ENCODE assay signal across 1 cellular context in genomic region chr2:190880374-190881073, GRCh38.
TF ChIP-seq lines count a peak whose summit lies in the region.

GLS (plus strand) TSS chr2:190880821; CDS start chr2:190881085, 264 bp downstream.

TF ChIP-seq in HepG2, 621 proteins besides CTCF, POLR2A, EP300 and RAD21 (continued from another document and continues in another):
- TF ChIP-seq, protein P1, sequence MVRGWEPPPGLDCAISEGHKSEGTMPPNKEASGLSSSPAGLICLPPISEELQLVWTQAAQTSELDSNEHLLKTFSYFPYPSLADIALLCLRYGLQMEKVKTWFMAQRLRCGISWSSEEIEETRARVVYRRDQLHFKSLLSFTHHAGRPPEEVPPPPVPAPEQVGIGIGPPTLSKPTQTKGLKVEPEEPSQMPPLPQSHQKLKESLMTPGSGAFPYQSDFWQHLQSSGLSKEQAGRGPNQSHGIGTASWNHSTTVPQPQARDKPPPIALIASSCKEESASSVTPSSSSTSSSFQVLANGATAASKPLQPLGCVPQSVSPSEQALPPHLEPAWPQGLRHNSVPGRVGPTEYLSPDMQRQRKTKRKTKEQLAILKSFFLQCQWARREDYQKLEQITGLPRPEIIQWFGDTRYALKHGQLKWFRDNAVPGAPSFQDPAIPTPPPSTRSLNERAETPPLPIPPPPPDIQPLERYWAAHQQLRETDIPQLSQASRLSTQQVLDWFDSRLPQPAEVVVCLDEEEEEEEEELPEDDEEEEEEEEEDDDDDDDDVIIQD (CRISPR knock-in tag; IDR thresholded peaks at IDR 0.05; ENCODE audit: low read depth), result peak; percentile 45; the same call in 1 of the 2 replicates
- TF ChIP-seq ZSCAN9 (CRISPR knock-in tag; IDR thresholded peaks at IDR 0.05; ENCODE audit: borderline replicate concordance) (peak; percentile 90; the same call in 1 of the 2 replicates), ZNF784 (CRISPR knock-in tag; IDR thresholded peaks at IDR 0.05; ENCODE audit: borderline replicate concordance) (peak; percentile 53; the same call in 1 of the 2 replicates), RFX5 (IDR thresholded peaks at IDR 0.05; ENCODE audit: low read depth, low read length) (peak; percentile 50; the same call in 1 of the 2 replicates), ZNF224 (CRISPR knock-in tag; IDR thresholded peaks at IDR 0.05) (peak; percentile 82; the same call in 1 of the 2 replicates), ZNF691 (CRISPR knock-in tag; IDR thresholded peaks at IDR 0.05; ENCODE audit: borderline replicate concordance, low read depth) (peak; percentile 83; the same call in 1 of the 2 replicates), RCOR2 (CRISPR knock-in tag; IDR thresholded peaks at IDR 0.05) (no peak), JDP2 (CRISPR knock-in tag; IDR thresholded peaks at IDR 0.05; ENCODE audit: borderline replicate concordance) (no peak), KDM6A (CRISPR knock-in tag; IDR thresholded peaks at IDR 0.05; ENCODE audit: low read depth) (no peak), JUND (CRISPR knock-in tag; IDR thresholded peaks at IDR 0.05) (peak; percentile 54; the same call in 1 of the 2 replicates), EED (CRISPR knock-in tag; IDR thresholded peaks at IDR 0.05) (peak; percentile 78), GATA4 (IDR thresholded peaks at IDR 0.05; ENCODE audit: borderline replicate concordance, low read depth) (peak; percentile 91), KDM2A (CRISPR knock-in tag; IDR thresholded peaks at IDR 0.05; ENCODE audit: borderline replicate concordance, low read depth) (peak; percentile 53; the same call in 1 of the 2 replicates), ZNF629 (CRISPR knock-in tag; conservative IDR thresholded peaks at IDR 0.05) (0 out of 2 replicates have a peak, but pooled peaks have one; percentile 10), ZBTB21 (CRISPR knock-in tag; IDR thresholded peaks at IDR 0.05) (no peak), ZNF367 (CRISPR knock-in tag; IDR thresholded peaks at IDR 0.05; ENCODE audit: borderline replicate concordance) (peak; percentile 34; the same call in 1 of the 2 replicates), SUZ12 (IDR thresholded peaks at IDR 0.05; ENCODE audit: low read depth, low read length) (no peak), BRD4 (CRISPR knock-in tag; IDR thresholded peaks at IDR 0.05) (peak; percentile 81; the same call in 1 of the 2 replicates), SRSF1 (optimal IDR thresholded peaks at IDR 0.05; ENCODE audit: low read depth, low read length) (peak; percentile 87), NAIF1 (CRISPR knock-in tag; IDR thresholded peaks at IDR 0.05; ENCODE audit: borderline replicate concordance) (peak; percentile 35; the same call in 1 of the 2 replicates), ZNF44 (CRISPR knock-in tag; IDR thresholded peaks at IDR 0.05) (peak; percentile 29; the same call in 1 of the 2 replicates), ELF1 (CRISPR knock-in tag; IDR thresholded peaks at IDR 0.05) (peak; percentile 41), KLF15 (CRISPR knock-in tag; IDR thresholded peaks at IDR 0.05; ENCODE audit: borderline replicate concordance) (peak; percentile 49; the same call in 1 of the 2 replicates), HINFP (CRISPR knock-in tag; IDR thresholded peaks at IDR 0.05; ENCODE audit: low read depth) (no peak), ZNF275 (CRISPR knock-in tag; IDR thresholded peaks at IDR 0.05; ENCODE audit: borderline replicate concordance) (peak; percentile 79; the same call in 1 of the 2 replicates), MXD3 (CRISPR knock-in tag; IDR thresholded peaks at IDR 0.05) (peak; percentile 64; the same call in 1 of the 2 replicates), ZBTB8A (CRISPR knock-in tag; IDR thresholded peaks at IDR 0.05; ENCODE audit: borderline replicate concordance, low read depth) (no peak; the same call in 1 of the 2 replicates), ZMYM4 (CRISPR knock-in tag; IDR thresholded peaks at IDR 0.05) (peak; percentile 90), CHD2 (IDR thresholded peaks at IDR 0.05; ENCODE audit: low read depth, low read length) (peak; percentile 66), PAF1 (CRISPR knock-in tag; IDR thresholded peaks at IDR 0.05) (no peak), MTERF4 (CRISPR knock-in tag; IDR thresholded peaks at IDR 0.05) (peak; percentile 95), LCORL (IDR thresholded peaks at IDR 0.05) (no peak), LCORL (CRISPR knock-in tag; IDR thresholded peaks at IDR 0.05) (peak; percentile 84), NRL (CRISPR knock-in tag; IDR thresholded peaks at IDR 0.05; ENCODE audit: borderline replicate concordance) (peak; percentile 73), PHF8 (CRISPR knock-in tag; IDR thresholded peaks at IDR 0.05) (peak; percentile 84), ZNF770 (CRISPR knock-in tag; IDR thresholded peaks at IDR 0.05) (peak; percentile 51; the same call in 1 of the 2 replicates), ZNF138 (CRISPR knock-in tag; IDR thresholded peaks at IDR 0.05; ENCODE audit: low read depth) (no peak), MIXL1 (CRISPR knock-in tag; IDR thresholded peaks at IDR 0.05) (no peak), ZNF792 (CRISPR knock-in tag; IDR thresholded peaks at IDR 0.05) (no peak; the same call in 1 of the 2 replicates), POLR2AphosphoS2 (IDR thresholded peaks at IDR 0.05; ENCODE audit: low read depth, low read length) (peak; percentile 94; the same call in 1 of the 2 replicates), ATF1 (CRISPR knock-in tag; IDR thresholded peaks at IDR 0.05) (0 out of 2 replicates have a peak, but pooled peaks have one; percentile 23), MED13 (CRISPR knock-in tag; IDR thresholded peaks at IDR 0.05) (no peak), ZNF761 (CRISPR knock-in tag; conservative IDR thresholded peaks at IDR 0.05) (0 out of 2 replicates have a peak, but pooled peaks have one; percentile 44), ZFP90 (CRISPR knock-in tag; IDR thresholded peaks at IDR 0.05; ENCODE audit: borderline replicate concordance) (peak; percentile 77), ZBTB46 (CRISPR knock-in tag; IDR thresholded peaks at IDR 0.05; ENCODE audit: borderline replicate concordance) (no peak), ZNF619 (CRISPR knock-in tag; IDR thresholded peaks at IDR 0.05) (peak; percentile 30; the same call in 1 of the 2 replicates)
- TF ChIP-seq, protein P2, sequence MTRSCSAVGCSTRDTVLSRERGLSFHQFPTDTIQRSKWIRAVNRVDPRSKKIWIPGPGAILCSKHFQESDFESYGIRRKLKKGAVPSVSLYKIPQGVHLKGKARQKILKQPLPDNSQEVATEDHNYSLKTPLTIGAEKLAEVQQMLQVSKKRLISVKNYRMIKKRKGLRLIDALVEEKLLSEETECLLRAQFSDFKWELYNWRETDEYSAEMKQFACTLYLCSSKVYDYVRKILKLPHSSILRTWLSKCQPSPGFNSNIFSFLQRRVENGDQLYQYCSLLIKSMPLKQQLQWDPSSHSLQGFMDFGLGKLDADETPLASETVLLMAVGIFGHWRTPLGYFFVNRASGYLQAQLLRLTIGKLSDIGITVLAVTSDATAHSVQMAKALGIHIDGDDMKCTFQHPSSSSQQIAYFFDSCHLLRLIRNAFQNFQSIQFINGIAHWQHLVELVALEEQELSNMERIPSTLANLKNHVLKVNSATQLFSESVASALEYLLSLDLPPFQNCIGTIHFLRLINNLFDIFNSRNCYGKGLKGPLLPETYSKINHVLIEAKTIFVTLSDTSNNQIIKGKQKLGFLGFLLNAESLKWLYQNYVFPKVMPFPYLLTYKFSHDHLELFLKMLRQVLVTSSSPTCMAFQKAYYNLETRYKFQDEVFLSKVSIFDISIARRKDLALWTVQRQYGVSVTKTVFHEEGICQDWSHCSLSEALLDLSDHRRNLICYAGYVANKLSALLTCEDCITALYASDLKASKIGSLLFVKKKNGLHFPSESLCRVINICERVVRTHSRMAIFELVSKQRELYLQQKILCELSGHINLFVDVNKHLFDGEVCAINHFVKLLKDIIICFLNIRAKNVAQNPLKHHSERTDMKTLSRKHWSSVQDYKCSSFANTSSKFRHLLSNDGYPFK (CRISPR knock-in tag; IDR thresholded peaks at IDR 0.05; ENCODE audit: borderline replicate concordance), result no peak; the same call in 1 of the 2 replicates
- TF ChIP-seq, protein P3, sequence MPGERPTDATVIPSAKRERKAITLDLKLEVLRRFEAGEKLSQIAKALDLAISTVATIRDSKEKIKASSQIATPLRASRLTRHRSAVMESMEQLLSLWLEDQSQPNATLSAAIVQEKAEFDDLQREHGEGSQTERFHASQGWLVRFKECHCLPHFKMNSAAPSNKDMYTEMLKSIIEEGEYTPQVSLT (CRISPR knock-in tag; IDR thresholded peaks at IDR 0.05; ENCODE audit: borderline replicate concordance, low read depth), result no peak
- TF ChIP-seq, protein P4, sequence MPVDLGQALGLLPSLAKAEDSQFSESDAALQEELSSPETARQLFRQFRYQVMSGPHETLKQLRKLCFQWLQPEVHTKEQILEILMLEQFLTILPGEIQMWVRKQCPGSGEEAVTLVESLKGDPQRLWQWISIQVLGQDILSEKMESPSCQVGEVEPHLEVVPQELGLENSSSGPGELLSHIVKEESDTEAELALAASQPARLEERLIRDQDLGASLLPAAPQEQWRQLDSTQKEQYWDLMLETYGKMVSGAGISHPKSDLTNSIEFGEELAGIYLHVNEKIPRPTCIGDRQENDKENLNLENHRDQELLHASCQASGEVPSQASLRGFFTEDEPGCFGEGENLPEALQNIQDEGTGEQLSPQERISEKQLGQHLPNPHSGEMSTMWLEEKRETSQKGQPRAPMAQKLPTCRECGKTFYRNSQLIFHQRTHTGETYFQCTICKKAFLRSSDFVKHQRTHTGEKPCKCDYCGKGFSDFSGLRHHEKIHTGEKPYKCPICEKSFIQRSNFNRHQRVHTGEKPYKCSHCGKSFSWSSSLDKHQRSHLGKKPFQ (CRISPR knock-in tag; IDR thresholded peaks at IDR 0.05; ENCODE audit: insufficient replicate concordance), result peak; percentile 82
